22 cellular contexts compared by ENCODE assay signal in genomic region chr17:76834889-76835288, GRCh38.
"Had no signal": no experiment of that assay in that cellular context is flagged by ENCODE, and none has a peak within 500 bp of the region (broad histone marks: within the 10 kb centered on the region; RNA-seq: fewer than 3 reads in every experiment).

No MANE protein-coding gene starts in this region.

- H3K9ac ChIP-seq: parathyroid adenoma had no signal

- H3K27ac ChIP-seq: cardiac muscle cell, epithelial cell of prostate, heart right ventricle, parathyroid adenoma, sigmoid colon, testis, uterus had no signal

- H3K36me3 ChIP-seq: cardiac muscle cell, heart right ventricle, sigmoid colon, uterus had no signal

- DNase-seq: activated B cell treated with CpG ODN at 0.5 μM for 24 hours; activated CD4-positive, alpha-beta T cell treated with anti-CD3 and anti-CD28 coated beads for 4 hours; activated CD4-positive, alpha-beta T cell treated with anti-CD3 and anti-CD28 coated beads, Interleukin-2, amount 50 U/mL, for 48 hours; activated CD8-positive, alpha-beta memory T cell treated with anti-CD3 and anti-CD28 coated beads, Interleukin-2, amount 50 U/mL, for 48 hours; activated naive CD4-positive, alpha-beta T cell treated with Interleukin-2 at 50 U/mL for 16 hours; activated naive CD8-positive, alpha-beta T cell treated with anti-CD3 and anti-CD28 coated beads for 36 hours; activated T-cell treated with anti-CD3 and anti-CD28 coated beads, Interleukin-2, amount 50 U/mL, for 4 hours; cortex of kidney; heart right ventricle; islet precursor cell; left cardiac atrium; nucleus accumbens; sigmoid colon; stimulated activated CD4-positive, alpha-beta T cell treated with anti-CD3 and anti-CD28 coated beads, Interleukin-15, amount 100 ng/mL, for 24 hours; testis; trophoblast cell; uterus had no signal

- H3K9me3 ChIP-seq: heart right ventricle, sigmoid colon, testis, uterus had no signal

- H3K27me3 ChIP-seq: testis, uterus had no signal

- H3K4me1 ChIP-seq: parathyroid adenoma, uterus had no signal

- H3K4me3 ChIP-seq: cardiac muscle cell, heart right ventricle, sigmoid colon, smooth muscle cell, testis, uterus had no signal

- ATAC-seq: activated T-cell treated with anti-CD3 and anti-CD28 coated beads, Interleukin-2, amount 50 U/mL, for 4 hours; heart right ventricle; left cardiac atrium; stimulated activated memory B cell treated with anti-CD40 and anti-IgM and Interleukin-4, amounts not matched to agents 10 μg/mL and 1 μg/mL and 100 μg/mL, for 72 hours had no signal
